In genomic region chr7:142537760-142538159, GRCh38 we compare ENCODE assay signal across 21 cellular contexts.
DNase-seq lines count a peak whose midpoint lies in the region; ATAC-seq and TF ChIP-seq lines count a peak whose summit lies in the region.
"Had no signal": no experiment of that assay in that cellular context is flagged by ENCODE, and none has a peak within 500 bp of the region (broad histone marks: within the 10 kb centered on the region; RNA-seq: fewer than 3 reads in every experiment).

No MANE protein-coding gene starts in this region.

- H3K27me3 Mint-ChIP-seq in activated CD8-positive, alpha-beta T cell treated with anti-CD3 and anti-CD28 coated beads for 36 hours, result no peaks in the 10 kb centered on the region
- H3K27me3 Mint-ChIP-seq in activated CD8-positive, alpha-beta T cell treated with anti-CD3 and anti-CD28 coated beads, Interleukin-2, amount 10 ng/mL, durations not matched to agents 7 days and 5 days (ENCODE audit: low read depth), result no peaks in the 10 kb centered on the region
- H3K27me3 Mint-ChIP-seq in CD4-positive, alpha-beta memory T cell, result no peaks in the 10 kb centered on the region
- no peaks in the 10 kb centered on the region for H3K27me3 Mint-ChIP-seq in T-cell

- H3K4me1 Mint-ChIP-seq in activated CD8-positive, alpha-beta T cell treated with anti-CD3 and anti-CD28 coated beads for 36 hours (ENCODE audit: low read depth), result peaks cover 33% of the 10 kb centered on the region
- H3K4me1 Mint-ChIP-seq in activated CD8-positive, alpha-beta T cell treated with anti-CD3 and anti-CD28 coated beads, Interleukin-2, amount 10 ng/mL, durations not matched to agents 7 days and 5 days (ENCODE audit: low read depth), result peaks cover 32% of the 10 kb centered on the region
- peaks cover 19 to 43% (median 24%) of the 10 kb centered on the region in 4 donors for H3K4me1 Mint-ChIP-seq in CD4-positive, alpha-beta memory T cell
- peaks cover 30 to 42% (median 31%) of the 10 kb centered on the region in 3 donors for H3K4me1 Mint-ChIP-seq in T-cell

- intact Hi-C loops in activated CD8-positive, alpha-beta T cell treated with anti-CD3 and anti-CD28 coated beads for 36 hours (cut with micrococcal nuclease), result loop anchor here (5.0 to 10.0 kb wide), 2 partner anchors 47 to 270 kb away; no protein-coding TSS in a partner anchor
- intact Hi-C loops in CD4-positive, alpha-beta memory T cell (cut with micrococcal nuclease), result loop anchor here (5.0 kb wide), 1 partner anchor 260 kb away; no protein-coding TSS in a partner anchor

- no peaks in the 10 kb centered on the region for H3K27me3 ChIP-seq in CD4-positive, alpha-beta memory T cell (ENCODE audit: insufficient read depth, low read length)

- no peaks in the 10 kb centered on the region for H3K36me3 ChIP-seq in CD4-positive, alpha-beta memory T cell (ENCODE audit: insufficient read depth, low read length)

- no peak overlapping the region for H3K4me3 ChIP-seq in CD4-positive, alpha-beta memory T cell (ENCODE audit: low read length in 2 of 2)
- H3K4me3 ChIP-seq: GM23248 had no signal

- no peak overlapping the region for H3K27ac ChIP-seq in CD4-positive, alpha-beta memory T cell (ENCODE audit: low read depth, low read length)
- H3K27ac ChIP-seq: GM23248 had no signal

- H3K36me3 Mint-ChIP-seq in activated CD8-positive, alpha-beta T cell treated with anti-CD3 and anti-CD28 coated beads for 36 hours (ENCODE audit: low read depth), result peaks cover 3% of the 10 kb centered on the region
- no peaks in the 10 kb centered on the region for H3K36me3 Mint-ChIP-seq in activated CD8-positive, alpha-beta T cell treated with anti-CD3 and anti-CD28 coated beads, Interleukin-2, amount 10 ng/mL, durations not matched to agents 7 days and 5 days (ENCODE audit: low read depth)
- no peaks in the 10 kb centered on the region for H3K36me3 Mint-ChIP-seq in CD4-positive, alpha-beta memory T cell
- no peaks in the 10 kb centered on the region for H3K36me3 Mint-ChIP-seq in T-cell
- H3K36me3 Mint-ChIP-seq: CD14-positive monocyte had no signal

- peak overlapping the region; percentile 21 for H3K4me3 Mint-ChIP-seq in activated CD8-positive, alpha-beta T cell treated with anti-CD3 and anti-CD28 coated beads for 36 hours
- H3K4me3 Mint-ChIP-seq in activated CD8-positive, alpha-beta T cell treated with anti-CD3 and anti-CD28 coated beads, Interleukin-2, amount 10 ng/mL, durations not matched to agents 7 days and 5 days, result no peak overlapping the region
- peak overlapping the region in 1 of 8 donors; percentile 31 for H3K4me3 Mint-ChIP-seq in CD4-positive, alpha-beta memory T cell
- H3K4me3 Mint-ChIP-seq in T-cell, result no peak overlapping the region
- H3K4me3 Mint-ChIP-seq: CD14-positive monocyte had no signal

- TF ChIP-seq CTCF in activated CD8-positive, alpha-beta T cell treated with anti-CD3 and anti-CD28 coated beads for 36 hours (IDR thresholded peaks at IDR 0.05), result no peak

- POLR2A ChIA-PET in activated CD8-positive, alpha-beta T cell treated with anti-CD3 and anti-CD28 coated beads for 36 hours (lab: Charles Lee), result interaction anchor here (3.3 kb wide), 1 partner anchor 270 kb away, joined by 15 read pairs; no protein-coding TSS in a partner anchor
- POLR2A ChIA-PET in activated CD8-positive, alpha-beta T cell treated with anti-CD3 and anti-CD28 coated beads, Interleukin-2, amount 10 ng/mL, durations not matched to agents 7 days and 5 days (lab: Charles Lee), result no interaction called here
- POLR2A ChIA-PET in CD4-positive, alpha-beta memory T cell (lab: Charles Lee; ENCODE audit: partially characterized antibody), result interaction anchor here (4.0 to 6.2 kb wide), 2 partner anchors 260 to 271 kb away, joined by 16 to 71 read pairs; no protein-coding TSS in a partner anchor
- POLR2A ChIA-PET in T-cell (lab: Charles Lee), result interaction anchor here in 1 of 2 donors (0.6 kb wide), 1 partner anchor 74 kb away, joined by 3 read pairs; no protein-coding TSS in a partner anchor

- CTCF ChIA-PET in activated CD8-positive, alpha-beta T cell treated with anti-CD3 and anti-CD28 coated beads for 36 hours (lab: Charles Lee), result interaction anchor here (1.0 to 6.1 kb wide), 4 partner anchors 13 to 79 kb away, joined by 3 to 39 read pairs (median 4); no protein-coding TSS in a partner anchor
- CTCF ChIA-PET in activated CD8-positive, alpha-beta T cell treated with anti-CD3 and anti-CD28 coated beads, Interleukin-2, amount 10 ng/mL, durations not matched to agents 7 days and 5 days (lab: Charles Lee), result interaction anchor here (1.2 to 5.6 kb wide), 5 partner anchors 21 to 465 kb away, joined by 4 to 53 read pairs (median 7); no protein-coding TSS in a partner anchor
- CTCF ChIA-PET in CD4-positive, alpha-beta memory T cell (lab: Charles Lee; ENCODE audit: partially characterized antibody), result interaction anchor here (0.8 to 4.2 kb wide), 8 partner anchors 10 to 678 kb away, joined by 3 to 31 read pairs (median 4); no protein-coding TSS in a partner anchor
- CTCF ChIA-PET in T-cell (lab: Charles Lee), result interaction anchor here (0.6 to 1.4 kb wide), 4 partner anchors 50 to 1907 kb away, joined by 3 to 8 read pairs (median 4); no protein-coding TSS in a partner anchor

- H3K9me3 ChIP-seq in CD4-positive, alpha-beta memory T cell (ENCODE audit: control insufficient read depth in 1 of 2, low read length in 2 of 2), result no peaks in the 10 kb centered on the region

- no peak for ATAC-seq in activated CD8-positive, alpha-beta T cell treated with anti-CD3 and anti-CD28 coated beads for 36 hours
- no peak for ATAC-seq in activated CD8-positive, alpha-beta T cell treated with anti-CD3 and anti-CD28 coated beads, Interleukin-2, amount 10 ng/mL, durations not matched to agents 7 days and 5 days
- no peak for ATAC-seq in T-cell (replicated peaks in 1 of 4)

- no peak overlapping the region for H3K27ac Mint-ChIP-seq in activated CD8-positive, alpha-beta T cell treated with anti-CD3 and anti-CD28 coated beads for 36 hours
- H3K27ac Mint-ChIP-seq in activated CD8-positive, alpha-beta T cell treated with anti-CD3 and anti-CD28 coated beads, Interleukin-2, amount 10 ng/mL, durations not matched to agents 7 days and 5 days, result no peak overlapping the region
- H3K27ac Mint-ChIP-seq in CD4-positive, alpha-beta memory T cell, result peak overlapping the region in 4 of 7 donors; percentile 11 to 83 (median 50)
- peak overlapping the region; percentile 11 to 36 for H3K27ac Mint-ChIP-seq in T-cell
- H3K27ac Mint-ChIP-seq: CD14-positive monocyte had no signal

- no peak for DNase-seq in activated CD8-positive, alpha-beta T cell treated with anti-CD3 and anti-CD28 coated beads for 36 hours
- no peak for DNase-seq in activated CD8-positive, alpha-beta T cell treated with anti-CD3 and anti-CD28 coated beads, Interleukin-2, amount 10 ng/mL, durations not matched to agents 7 days and 5 days
- DNase-seq in CD4-positive, alpha-beta memory T cell, result no peak
- DNase-seq in T-cell (no peak), myocyte (ENCODE audit: low read depth) (peak; percentile 79), DMS153 (lab: John Stamatoyannopoulos, UW) (no peak), SW 1271 (lab: John Stamatoyannopoulos, UW) (no peak)
- DNase-seq in activated CD4-positive, alpha-beta T cell treated with anti-CD3 and anti-CD28 coated beads, Interleukin-2, amount 50 U/mL, for 4 hours, result no peak
- DNase-seq: 8988T, COR-L47, DMS 273 treated with DMSO at 0.1 percent for 48 hours, GF-D8, GM23248, HCEC 1CT, MV-4-11, NCI-H1694 treated with DMSO at 0.1 percent for 48 hours, NCI-H510A treated with DMSO at 0.1 percent for 48 hours, NCI-H82, OCI-M1, SHP77 had no signal

- peaks cover 30% of the 10 kb centered on the region for H3K4me1 ChIP-seq in CD4-positive, alpha-beta memory T cell (ENCODE audit: insufficient read depth, low read length)

- H3K9me3 Mint-ChIP-seq in activated CD8-positive, alpha-beta T cell treated with anti-CD3 and anti-CD28 coated beads for 36 hours, result no peaks in the 10 kb centered on the region
- H3K9me3 Mint-ChIP-seq in activated CD8-positive, alpha-beta T cell treated with anti-CD3 and anti-CD28 coated beads, Interleukin-2, amount 10 ng/mL, durations not matched to agents 7 days and 5 days (ENCODE audit: insufficient read depth), result no peaks in the 10 kb centered on the region
- no peaks in the 10 kb centered on the region for H3K9me3 Mint-ChIP-seq in CD4-positive, alpha-beta memory T cell
- H3K9me3 Mint-ChIP-seq in T-cell, result no peaks in the 10 kb centered on the region
- H3K9me3 Mint-ChIP-seq: CD14-positive monocyte had no signal

Comparison
In these comparisons a context has a peak if more than half of its experiments do, and no peak if none do; other contexts are left out.
1. H3K27ac Mint-ChIP-seq: peak in CD4-positive, alpha-beta memory T cell (4 of 7) and T-cell (2 of 2); none in activated CD8-positive, alpha-beta T cell treated with anti-CD3 and anti-CD28 coated beads for 36 hours (single experiment) and activated CD8-positive, alpha-beta T cell treated with anti-CD3 and anti-CD28 coated beads, Interleukin-2, amount 10 ng/mL, durations not matched to agents 7 days and 5 days (single experiment).